In genomic region chr16:56450901-56451752, GRCh38 we compare ENCODE assay signal across 8 cellular contexts.
DNase-seq lines count a peak whose midpoint lies in the region; ATAC-seq and TF ChIP-seq lines count a peak whose summit lies in the region.

Gene NUDT21, minus strand, starts transcription at chr16:56451332. Its CDS starts 130 bp downstream, at chr16:56451202.
Gene OGFOD1, plus strand, starts transcription at chr16:56451554. Its CDS starts 59 bp downstream, at chr16:56451613.

- H3K27ac Mint-ChIP-seq in activated naive CD4-positive, alpha-beta T cell treated with anti-CD3 and anti-CD28 coated beads, Interleukin-2, amount 50 U/mL, for 24 hours = peak within 1 kb of the TSS; percentile 96

- H3K4me3 Mint-ChIP-seq in activated naive CD4-positive, alpha-beta T cell treated with anti-CD3 and anti-CD28 coated beads, Interleukin-2, amount 50 U/mL, for 24 hours = peak within 1 kb of the TSS; percentile 96

- no peaks in the 10 kb centered on the region for H3K27me3 ChIP-seq in GM06990 (replicated peaks; ENCODE audit: control insufficient read depth, insufficient read depth, low read length)

- peaks cover 56% of the 10 kb centered on the region for H3K4me1 Mint-ChIP-seq in activated naive CD4-positive, alpha-beta T cell treated with anti-CD3 and anti-CD28 coated beads, Interleukin-2, amount 50 U/mL, for 24 hours

- H3K27me3 Mint-ChIP-seq in activated naive CD4-positive, alpha-beta T cell treated with anti-CD3 and anti-CD28 coated beads, Interleukin-2, amount 50 U/mL, for 24 hours = no peaks in the 10 kb centered on the region

- ATAC-seq in HG02588 (IDR thresholded peaks at IDR 0.05; ENCODE audit: unreplicated experiment) = peak; percentile 99
- peak; percentile 98 for ATAC-seq in SK-N-SH treated with all-trans-retinoic acid at 6 μM for 48 hours

- peak; percentile 90 for DNase-seq in GM06990 (ENCODE audit: extremely low read depth, insufficient read length)
- peak; percentile 97 for DNase-seq in NCI-H1092 (lab: John Stamatoyannopoulos, UW)
- peak; percentile 100 for DNase-seq in germinal center (ENCODE audit: low spot score)
- peak; percentile 95 for DNase-seq in non-pigmented ciliary epithelial cell (ENCODE audit: low read depth)
- DNase-seq in superior temporal gyrus (ENCODE audit: extremely low spot score) = peak; percentile 99

- H3K36me3 Mint-ChIP-seq in activated naive CD4-positive, alpha-beta T cell treated with anti-CD3 and anti-CD28 coated beads, Interleukin-2, amount 50 U/mL, for 24 hours = peaks cover 20% of the 10 kb centered on the region

- peaks cover 5% of the 10 kb centered on the region for H3K36me3 ChIP-seq in GM06990 (ENCODE audit: control insufficient read depth, insufficient read depth, low read length)

- peak within 1 kb of the TSS; percentile 85 for H3K4me3 ChIP-seq in GM06990 (replicated peaks; ENCODE audit: low read depth, low read length)

- no peaks in the 10 kb centered on the region for H3K9me3 Mint-ChIP-seq in activated naive CD4-positive, alpha-beta T cell treated with anti-CD3 and anti-CD28 coated beads, Interleukin-2, amount 50 U/mL, for 24 hours

- TF ChIP-seq CTCF in GM06990 (IDR thresholded peaks at IDR 0.05; ENCODE audit: insufficient read depth, low read length, poor library complexity, severe bottlenecking) = no peak

TF ChIP-seq in SK-N-SH treated with all-trans-retinoic acid at 6 μM for 48 hours, 23 proteins besides CTCF, POLR2A, EP300 and RAD21:
- TF ChIP-seq ZNF8 (CRISPR knock-in tag; IDR thresholded peaks at IDR 0.05) = no peak
- TF ChIP-seq BACH2 (CRISPR knock-in tag; IDR thresholded peaks at IDR 0.05; ENCODE audit: borderline replicate concordance) = no peak
- TF ChIP-seq, protein P1, sequence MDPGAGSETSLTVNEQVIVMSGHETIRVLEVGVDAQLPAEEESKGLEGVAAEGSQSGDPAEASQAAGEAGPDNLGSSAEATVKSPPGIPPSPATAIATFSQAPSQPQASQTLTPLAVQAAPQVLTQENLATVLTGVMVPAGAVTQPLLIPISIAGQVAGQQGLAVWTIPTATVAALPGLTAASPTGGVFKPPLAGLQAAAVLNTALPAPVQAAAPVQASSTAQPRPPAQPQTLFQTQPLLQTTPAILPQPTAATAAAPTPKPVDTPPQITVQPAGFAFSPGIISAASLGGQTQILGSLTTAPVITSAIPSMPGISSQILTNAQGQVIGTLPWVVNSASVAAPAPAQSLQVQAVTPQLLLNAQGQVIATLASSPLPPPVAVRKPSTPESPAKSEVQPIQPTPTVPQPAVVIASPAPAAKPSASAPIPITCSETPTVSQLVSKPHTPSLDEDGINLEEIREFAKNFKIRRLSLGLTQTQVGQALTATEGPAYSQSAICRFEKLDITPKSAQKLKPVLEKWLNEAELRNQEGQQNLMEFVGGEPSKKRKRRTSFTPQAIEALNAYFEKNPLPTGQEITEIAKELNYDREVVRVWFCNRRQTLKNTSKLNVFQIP (CRISPR knock-in tag; IDR thresholded peaks at IDR 0.05; ENCODE audit: borderline replicate concordance, low read depth) = no peak
- TF ChIP-seq ZNF70 (CRISPR knock-in tag; IDR thresholded peaks at IDR 0.05) = no peak
- TF ChIP-seq OSR1 (CRISPR knock-in tag; IDR thresholded peaks at IDR 0.05) = no peak
- TF ChIP-seq TCF4 (CRISPR knock-in tag; IDR thresholded peaks at IDR 0.05; ENCODE audit: borderline replicate concordance) = no peak
- TF ChIP-seq PPARA (CRISPR knock-in tag; IDR thresholded peaks at IDR 0.05; ENCODE audit: borderline replicate concordance) = no peak
- no peak for TF ChIP-seq ZC3H10 (CRISPR knock-in tag; IDR thresholded peaks at IDR 0.05)
- no peak for TF ChIP-seq ISL1 (CRISPR knock-in tag; IDR thresholded peaks at IDR 0.05)
- no peak for TF ChIP-seq ARNTL (CRISPR knock-in tag; IDR thresholded peaks at IDR 0.05; ENCODE audit: borderline replicate concordance, low read depth)
- TF ChIP-seq, protein P2, sequence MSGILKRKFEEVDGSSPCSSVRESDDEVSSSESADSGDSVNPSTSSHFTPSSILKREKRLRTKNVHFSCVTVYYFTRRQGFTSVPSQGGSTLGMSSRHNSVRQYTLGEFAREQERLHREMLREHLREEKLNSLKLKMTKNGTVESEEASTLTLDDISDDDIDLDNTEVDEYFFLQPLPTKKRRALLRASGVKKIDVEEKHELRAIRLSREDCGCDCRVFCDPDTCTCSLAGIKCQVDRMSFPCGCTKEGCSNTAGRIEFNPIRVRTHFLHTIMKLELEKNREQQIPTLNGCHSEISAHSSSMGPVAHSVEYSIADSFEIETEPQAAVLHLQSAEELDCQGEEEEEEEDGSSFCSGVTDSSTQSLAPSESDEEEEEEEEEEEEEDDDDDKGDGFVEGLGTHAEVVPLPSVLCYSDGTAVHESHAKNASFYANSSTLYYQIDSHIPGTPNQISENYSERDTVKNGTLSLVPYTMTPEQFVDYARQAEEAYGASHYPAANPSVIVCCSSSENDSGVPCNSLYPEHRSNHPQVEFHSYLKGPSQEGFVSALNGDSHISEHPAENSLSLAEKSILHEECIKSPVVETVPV (CRISPR knock-in tag; IDR thresholded peaks at IDR 0.05) = no peak
- no peak for TF ChIP-seq ESRRG (CRISPR knock-in tag; IDR thresholded peaks at IDR 0.05)
- TF ChIP-seq CSDC2 (CRISPR knock-in tag; IDR thresholded peaks at IDR 0.05) = no peak

Comparison
In these comparisons a context has a peak if more than half of its experiments do, and no peak if none do; other contexts are left out.
1. Peak in every context shown above with its lines: DNase-seq, ATAC-seq and H3K4me3 ChIP-seq.